ENCODE assay signal across 11 cellular contexts in the genomic region with DNA sequence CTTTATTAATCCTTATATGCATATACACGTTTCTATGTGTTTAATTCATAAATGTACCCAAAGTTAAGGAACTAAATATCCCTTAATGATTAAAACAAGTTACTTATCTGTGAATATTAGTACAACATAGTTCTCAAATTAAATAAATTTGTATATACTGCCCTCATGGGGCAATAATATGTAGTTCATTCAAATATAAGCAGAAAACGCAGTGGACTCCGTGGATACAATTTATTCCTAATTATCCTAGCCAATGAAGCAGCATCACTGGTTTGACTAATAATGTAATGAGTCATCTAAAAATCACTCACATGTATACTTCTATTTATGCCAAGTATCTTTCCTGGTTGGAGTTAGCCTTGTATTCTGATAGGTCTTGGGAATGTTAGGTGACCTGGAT.
DNase-seq lines count a peak whose midpoint lies in the region; FAIRE-seq and TF ChIP-seq lines count a peak whose summit lies in the region.
"Had no signal": no experiment of that assay in that cellular context is flagged by ENCODE, and none has a peak within 500 bp of the region (broad histone marks: within the 10 kb centered on the region; RNA-seq: fewer than 3 reads in every experiment).

No MANE protein-coding gene starts in this region.

- no peak for FAIRE-seq in GM12892 (lab: Jason Lieb, UNC)

- TF ChIP-seq CTCF in endodermal cell (conservative IDR thresholded peaks at IDR 0.05) (peak; percentile 62), Peyer's patch (IDR thresholded peaks at IDR 0.05) (no peak)

- H3K36me3 ChIP-seq in endodermal cell (ENCODE audit: control insufficient read depth, insufficient read depth, low read length) = no peaks in the 10 kb centered on the region
- no peaks in the 10 kb centered on the region for H3K36me3 ChIP-seq in Peyer's patch

- no peaks in the 10 kb centered on the region for H3K27me3 Mint-ChIP-seq in endodermal cell (ENCODE audit: insufficient read depth)
- H3K27me3 Mint-ChIP-seq: activated B cell treated with CpG ODN at 0.5 μM for 24 hours had no signal

- no peak overlapping the region for H3K27ac Mint-ChIP-seq in endodermal cell
- H3K27ac Mint-ChIP-seq: activated B cell treated with CpG ODN at 0.5 μM for 24 hours had no signal

- H3K4me3 ChIP-seq in endodermal cell (ENCODE audit: low read length) (no peak overlapping the region), Peyer's patch (no peak overlapping the region)

- H3K9ac ChIP-seq in endodermal cell (ENCODE audit: extremely low read depth, low read length, poor library complexity, severe bottlenecking) = no peak overlapping the region

- H3K36me3 Mint-ChIP-seq in endodermal cell (ENCODE audit: low read depth) = peaks cover 17% of the 10 kb centered on the region

- H3K9me3 ChIP-seq in endodermal cell (ENCODE audit: control insufficient read depth, low read length) (no peaks in the 10 kb centered on the region), Peyer's patch (no peaks in the 10 kb centered on the region)

- TF ChIP-seq POLR2A in GM12892 (IDR thresholded peaks at IDR 0.05; ENCODE audit: low read depth, low read length) (no peak), Peyer's patch (IDR thresholded peaks at IDR 0.05) (no peak)

- no peak overlapping the region for H3K4me3 Mint-ChIP-seq in endodermal cell
- H3K4me3 Mint-ChIP-seq: activated B cell treated with CpG ODN at 0.5 μM for 24 hours had no signal

- H3K27me3 ChIP-seq in endodermal cell (ENCODE audit: control insufficient read depth, insufficient read depth, low read length, poor library complexity, severe bottlenecking) (no peaks in the 10 kb centered on the region), Peyer's patch (no peaks in the 10 kb centered on the region)

- H3K27ac ChIP-seq in endodermal cell (ENCODE audit: low read depth, low read length) (no peak overlapping the region), Peyer's patch (no peak overlapping the region)

- H3K4me1 Mint-ChIP-seq in endodermal cell = no peaks in the 10 kb centered on the region
- H3K4me1 Mint-ChIP-seq: activated B cell treated with CpG ODN at 0.5 μM for 24 hours had no signal

- no peaks in the 10 kb centered on the region for H3K9me3 Mint-ChIP-seq in endodermal cell

- 82 to 97% methylated on average over 2 of the region's 3 CpGs for WGBS in endodermal cell (ENCODE audit: insufficient coverage in 1 of 2, insufficient read length in 1 of 2), 2 experiments

- H3K4me1 ChIP-seq in endodermal cell (ENCODE audit: control insufficient read depth, insufficient read depth, low read length) (no peaks in the 10 kb centered on the region), Peyer's patch (no peaks in the 10 kb centered on the region)

- DNase-seq in COLO829 (ENCODE audit: low spot score) = peak; percentile 25
- peak; percentile 35 for DNase-seq in M059J (ENCODE audit: low read depth)
- DNase-seq in endodermal cell = no peak
- DNase-seq in midbrain (lab: John Stamatoyannopoulos, UW) = peak; percentile 9
- DNase-seq in NOMO-1 treated with DMSO at 0.1 percent for 48 hours (lab: John Stamatoyannopoulos, UW; ENCODE audit: unreplicated experiment) = no peak
- no peak for DNase-seq in GM12892 (ENCODE audit: insufficient read length)
- no peak for DNase-seq in T1000 (lab: John Stamatoyannopoulos, UW)
- DNase-seq in Peyer's patch = no peak
- DNase-seq: activated B cell treated with CpG ODN at 0.5 μM for 24 hours; activated naive CD4-positive, alpha-beta T cell treated with Interleukin-2 at 50 U/mL for 16 hours; NCI-H2107 had no signal

Comparison
In these comparisons a context has a peak if more than half of its experiments do, and no peak if none do; other contexts are left out.
1. DNase-seq: peak in COLO829 (single experiment), M059J (single experiment) and midbrain (single experiment); none in endodermal cell (single experiment), NOMO-1 treated with DMSO at 0.1 percent for 48 hours (single experiment), GM12892 (single experiment), T1000 (single experiment) and Peyer's patch (0 of 3).